In the genomic region with DNA sequence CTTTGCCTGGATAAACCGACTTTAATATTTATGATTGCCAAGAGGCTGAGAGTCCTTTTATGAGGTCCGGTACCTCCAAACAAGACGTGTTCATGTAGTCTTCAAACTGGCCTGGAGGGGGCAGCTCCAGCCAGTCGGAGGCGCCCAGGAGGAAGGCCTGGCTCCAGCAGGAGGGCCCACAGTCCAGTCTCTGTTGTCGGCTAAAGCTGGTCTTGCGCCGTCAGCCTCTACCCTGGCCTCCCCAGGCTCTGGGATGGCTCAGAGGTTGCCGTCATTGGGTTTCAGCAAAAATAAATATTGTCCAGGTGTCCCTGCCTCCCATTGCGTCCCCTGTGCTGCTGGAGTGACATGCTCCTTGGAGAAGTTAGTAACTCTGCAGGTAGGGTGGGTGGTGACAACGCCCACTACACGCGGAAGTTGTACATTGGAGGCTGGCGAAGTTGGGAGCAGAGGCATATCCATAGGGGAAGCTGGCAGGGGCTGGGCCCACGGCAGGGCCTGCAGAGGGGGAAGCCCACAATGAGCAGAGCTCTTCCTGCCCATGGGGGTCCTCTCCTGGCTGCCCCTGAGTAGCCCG, we compare ENCODE assay signal across 8 cellular contexts. TPM values are rescaled to one million over a fixed set of nuclear protein-coding genes. Genes with fewer than 3 reads are reported as not detected.
DNase-seq lines count a peak whose midpoint lies in the region; ATAC-seq and TF ChIP-seq lines count a peak whose summit lies in the region.

No MANE protein-coding gene starts in this region.

- H3K9me3 Mint-ChIP-seq in activated CD4-positive, alpha-beta T cell treated with anti-CD3 and anti-CD28 coated beads for 36 hours (ENCODE audit: low read depth) = no peaks in the 10 kb centered on the region
- H3K9me3 Mint-ChIP-seq in WTC11 (no peaks in the 10 kb centered on the region), mesothelial cell of epicardium (no peaks in the 10 kb centered on the region)

- intact Hi-C loops in activated CD4-positive, alpha-beta T cell treated with anti-CD3 and anti-CD28 coated beads for 36 hours (cut with DNase I, micrococcal nuclease) = loop anchor here (1.0 to 5.0 kb wide), 10 partner anchors 35 to 763 kb away; partner anchors contain the start of genes C22orf39 (in 1 of the 2), CDC45 (in 1 of the 2), CLTCL1 (in 1 of the 2) and COMT (in 1 of the 2)
- intact Hi-C loops in testis (cut with DNase I; ENCODE audit: low total_unique reads) = no loop called here

- CTCF ChIA-PET in activated CD4-positive, alpha-beta T cell treated with anti-CD3 and anti-CD28 coated beads for 36 hours (lab: Charles Lee) = interaction anchor here (0.7 to 3.2 kb wide), 8 partner anchors 10 to 452 kb away, joined by 3 to 18 read pairs (median 4); partner anchors contain the start of genes DGCR2 and ESS2
- CTCF ChIA-PET in WTC11 (lab: Charles Lee) = interaction anchor here (0.6 to 2.9 kb wide), 44 partner anchors 11 to 453 kb away, joined by 3 to 26 read pairs (median 4); partner anchors contain the start of genes C22orf39, CDC45, CLTCL1 and ESS2

- ATAC-seq in activated CD4-positive, alpha-beta T cell treated with anti-CD3 and anti-CD28 coated beads for 36 hours = peak; percentile 53
- ATAC-seq in HG02798 (IDR thresholded peaks at IDR 0.05; ENCODE audit: poor library complexity, unreplicated experiment) = peak; percentile 26
- peak; percentile 52 for ATAC-seq in WTC11

- TF ChIP-seq POLR2A in testis (IDR thresholded peaks at IDR 0.05) = no peak

- no peaks in the 10 kb centered on the region for H3K27me3 Mint-ChIP-seq in activated CD4-positive, alpha-beta T cell treated with anti-CD3 and anti-CD28 coated beads for 36 hours
- H3K27me3 Mint-ChIP-seq in WTC11 (ENCODE audit: low read depth) = no peaks in the 10 kb centered on the region; the same call in 1 of the 2 replicates
- H3K27me3 Mint-ChIP-seq in mesothelial cell of epicardium (ENCODE audit: low read depth) = no peaks in the 10 kb centered on the region

- DNase-seq in activated CD4-positive, alpha-beta T cell treated with anti-CD3 and anti-CD28 coated beads for 36 hours = peak; percentile 74
- DNase-seq in activated CD4-positive, alpha-beta T cell treated with anti-CD3 and anti-CD28 coated beads for 1 hour = no peak
- DNase-seq in NCI-H2107 treated with DMSO at 0.1 percent for 48 hours (lab: John Stamatoyannopoulos, UW; ENCODE audit: unreplicated experiment) = peak; percentile 24
- peak; percentile 83 for DNase-seq in WTC11 (ENCODE audit: low spot score)
- DNase-seq in epithelial cell of prostate (ENCODE audit: low read depth, low spot score) = peak; percentile 34
- DNase-seq in mesothelial cell of epicardium (ENCODE audit: low spot score in 2 of 2, unreplicated experiment in 2 of 2) = peak in 1 of 2 experiments; percentile 70
- peak; percentile 84 for DNase-seq in testis

- H3K4me1 ChIP-seq in testis = peaks cover 17% of the 10 kb centered on the region

- H3K27ac ChIP-seq in epithelial cell of prostate (peak overlapping the region; percentile 79), testis (peak overlapping the region; percentile 59 to 95)

- H3K27me3 ChIP-seq in testis = no peaks in the 10 kb centered on the region

- peaks cover 24% of the 10 kb centered on the region for H3K4me1 Mint-ChIP-seq in activated CD4-positive, alpha-beta T cell treated with anti-CD3 and anti-CD28 coated beads for 36 hours
- peaks cover 19% of the 10 kb centered on the region for H3K4me1 Mint-ChIP-seq in WTC11
- peaks cover 10% of the 10 kb centered on the region for H3K4me1 Mint-ChIP-seq in mesothelial cell of epicardium

- H3K27ac Mint-ChIP-seq in activated CD4-positive, alpha-beta T cell treated with anti-CD3 and anti-CD28 coated beads for 36 hours = peak overlapping the region; percentile 19
- H3K27ac Mint-ChIP-seq in WTC11 (peak overlapping the region; percentile 91), mesothelial cell of epicardium (peak overlapping the region; percentile 88)

- H3K4me3 ChIP-seq in testis = peak overlapping the region in 1 of 2 donors; percentile 91

- peak overlapping the region; percentile 75 for H3K4me3 Mint-ChIP-seq in activated CD4-positive, alpha-beta T cell treated with anti-CD3 and anti-CD28 coated beads for 36 hours
- H3K4me3 Mint-ChIP-seq in WTC11 = peak overlapping the region; percentile 81
- peak overlapping the region; percentile 73 for H3K4me3 Mint-ChIP-seq in mesothelial cell of epicardium

- peak; percentile 59 for TF ChIP-seq CTCF in WTC11 (IDR thresholded peaks at IDR 0.05)
- peak; percentile 43 for TF ChIP-seq CTCF in mesothelial cell of epicardium (IDR thresholded peaks at IDR 0.05; ENCODE audit: unreplicated experiment)
- TF ChIP-seq CTCF in testis (IDR thresholded peaks at IDR 0.05) = peak; percentile 52 to 58 (median 58)

- H3K36me3 ChIP-seq in testis (ENCODE audit: low read depth, missing control alignments) = no peaks in the 10 kb centered on the region

- 13 to 35% methylated on average over 8 to 16 of the region's 16 CpGs for WGBS in testis, 2 donors

- no peaks in the 10 kb centered on the region for H3K36me3 Mint-ChIP-seq in activated CD4-positive, alpha-beta T cell treated with anti-CD3 and anti-CD28 coated beads for 36 hours (ENCODE audit: low read depth)
- no peaks in the 10 kb centered on the region; the same call in 1 of the 2 replicates for H3K36me3 Mint-ChIP-seq in WTC11
- no peaks in the 10 kb centered on the region for H3K36me3 Mint-ChIP-seq in mesothelial cell of epicardium

- POLR2A ChIA-PET in activated CD4-positive, alpha-beta T cell treated with anti-CD3 and anti-CD28 coated beads for 36 hours (lab: Charles Lee) = interaction anchor here (1.0 kb wide), 1 partner anchor 300 kb away, joined by 6 read pairs; the partner anchor contains the start of gene CDC45
- POLR2A ChIA-PET in WTC11 (lab: Charles Lee) = interaction anchor here (0.8 to 1.4 kb wide), 5 partner anchors 29 to 295 kb away, joined by 3 to 6 read pairs (median 3); partner anchors contain the start of genes C22orf39 and DGCR2

- H3K9me3 ChIP-seq in testis = no peaks in the 10 kb centered on the region

TF ChIP-seq in WTC11, 78 proteins besides CTCF, POLR2A, EP300 and RAD21 (continues in another document):
- TF ChIP-seq TP53 (CRISPR knock-in tag; IDR thresholded peaks at IDR 0.05) (no peak), PRRX2 (CRISPR knock-in tag; IDR thresholded peaks at IDR 0.05) (no peak), FOXK1 (CRISPR knock-in tag; IDR thresholded peaks at IDR 0.05) (0 out of 2 replicates have a peak, but pooled peaks have one; percentile 39), ATF2 (CRISPR knock-in tag; IDR thresholded peaks at IDR 0.05; ENCODE audit: borderline replicate concordance, low read depth) (no peak), OVOL2 (CRISPR knock-in tag; IDR thresholded peaks at IDR 0.05; ENCODE audit: borderline replicate concordance) (no peak)

RNA-seq across cellular contexts. Expression of gene SLC25A1, which starts 1.0 kb away (rescaled TPM):
- 10 to 100 TPM; 48.5 to 52.8 TPM for total RNA-seq in activated CD4-positive, alpha-beta T cell treated with anti-CD3 and anti-CD28 coated beads for 36 hours
- total RNA-seq in WTC11 (2021) (201 to 213 TPM (median 204 TPM) in 3 replicates), mesothelial cell of epicardium (73.6 to 76.3 TPM (median 74.0 TPM) in 3 replicates), testis (10 to 100 TPM; 61.7 to 64.9 TPM)
- polyA plus RNA-seq in testis (ENCODE audit: insufficient read depth, low read depth, low replicate concordance) = 56.0 TPM

RNA-seq across cellular contexts. Expression of gene GSC2, which starts 29.5 kb away (rescaled TPM):
- not detected for total RNA-seq in activated CD4-positive, alpha-beta T cell treated with anti-CD3 and anti-CD28 coated beads for 36 hours
- total RNA-seq in WTC11 (2021) = 0.44 to 0.68 TPM in 2 of 3 replicates, not detected in the other
- total RNA-seq in mesothelial cell of epicardium = not detected in 3 replicates
- 10 to 100 TPM; 15.3 to 16.0 TPM for total RNA-seq in testis
- 2.3 TPM for polyA plus RNA-seq in testis (ENCODE audit: insufficient read depth, low read depth, low replicate concordance)

RNA-seq across cellular contexts. Expression of gene ESS2, which starts 35.1 kb away (rescaled TPM):
- 10 to 100 TPM; 12.9 to 13.4 TPM for total RNA-seq in activated CD4-positive, alpha-beta T cell treated with anti-CD3 and anti-CD28 coated beads for 36 hours
- total RNA-seq in WTC11 (2021) = 18.0 to 19.3 TPM (median 18.3 TPM) in 3 replicates
- total RNA-seq in mesothelial cell of epicardium = 17.3 to 18.5 TPM (median 18.1 TPM) in 3 replicates
- 10 to 100 TPM; 27.4 to 38.0 TPM for total RNA-seq in testis
- 42.9 TPM for polyA plus RNA-seq in testis (ENCODE audit: insufficient read depth, low read depth, low replicate concordance)

RNA-seq across cellular contexts. Expression of gene TSSK2, which starts 48.5 kb away (rescaled TPM):
- total RNA-seq in activated CD4-positive, alpha-beta T cell treated with anti-CD3 and anti-CD28 coated beads for 36 hours = not detected
- total RNA-seq in WTC11 (2021) (not detected in 3 replicates), mesothelial cell of epicardium (not detected in 3 replicates), testis (100 to 1,000 TPM in 1 of 2 donors, 10 to 100 TPM in 1; 66.0 to 188 TPM)
- 205 TPM for polyA plus RNA-seq in testis (ENCODE audit: insufficient read depth, low read depth, low replicate concordance)

RNA-seq across cellular contexts. Expression of gene DGCR2, which starts 57.3 kb away (rescaled TPM):
- total RNA-seq in activated CD4-positive, alpha-beta T cell treated with anti-CD3 and anti-CD28 coated beads for 36 hours = 10 to 100 TPM; 23.7 to 27.5 TPM
- 56.8 to 64.2 TPM (median 60.3 TPM) in 3 replicates for total RNA-seq in WTC11 (2021)
- 77.3 to 78.9 TPM (median 78.3 TPM) in 3 replicates for total RNA-seq in mesothelial cell of epicardium
- 100 to 1,000 TPM in 1 of 2 donors, 10 to 100 TPM in 1; 89.5 to 106 TPM for total RNA-seq in testis
- 64.6 TPM for polyA plus RNA-seq in testis (ENCODE audit: insufficient read depth, low read depth, low replicate concordance)

Comparison
In these comparisons a context has a peak if more than half of its experiments do, and no peak if none do; other contexts are left out.
1. H3K27ac Mint-ChIP-seq: peak in every context shown above with its lines; median percentile 91 in WTC11; 88 in mesothelial cell of epicardium; 19 in activated CD4-positive, alpha-beta T cell treated with anti-CD3 and anti-CD28 coated beads for 36 hours.